ENCODE assay signal across 25 cellular contexts in the genomic region with DNA sequence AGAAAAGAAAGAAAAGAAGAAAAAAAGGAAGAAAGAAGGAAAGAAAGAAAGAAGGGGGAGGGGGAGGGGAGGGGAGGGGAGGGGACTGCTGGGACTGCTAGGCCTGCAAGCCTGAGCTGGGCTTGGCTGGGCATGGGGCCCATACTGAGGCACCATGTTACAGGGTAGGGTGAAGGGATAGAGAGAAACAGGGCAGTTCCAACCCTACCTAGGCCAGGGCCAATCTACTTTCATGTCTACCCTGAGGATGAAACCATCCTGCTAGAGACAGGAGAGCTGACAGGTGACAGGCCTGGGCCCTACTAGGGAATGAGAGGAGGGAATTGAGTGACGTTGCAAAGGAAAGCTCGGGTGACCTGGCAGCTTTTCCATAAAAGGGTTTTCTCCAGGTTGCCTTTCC. TPM values are rescaled to one million over a fixed set of nuclear protein-coding genes. Genes with fewer than 3 reads are reported as not detected.
DNase-seq lines count a peak whose midpoint lies in the region; ATAC-seq, FAIRE-seq and TF ChIP-seq lines count a peak whose summit lies in the region.
"Had no signal": no experiment of that assay in that cellular context is flagged by ENCODE, and none has a peak within 500 bp of the region (broad histone marks: within the 10 kb centered on the region; RNA-seq: fewer than 3 reads in every experiment).

No MANE protein-coding gene starts in this region.

- no peak overlapping the region for H2AK5ac ChIP-seq in neuronal stem cell (ENCODE audit: low read depth, low read length)

- ATAC-seq in A549 (peak; percentile 48 to 62; a peak in 5 of 6 replicates), GM18907 (IDR thresholded peaks at IDR 0.05; ENCODE audit: unreplicated experiment) (no peak), GM18511 (IDR thresholded peaks at IDR 0.05; ENCODE audit: unreplicated experiment) (no peak)
- no peak for ATAC-seq in central memory CD8-positive, alpha-beta T cell (replicated peaks; ENCODE audit: extremely low read depth, poor library complexity, severe bottlenecking)
- ATAC-seq: heart left ventricle, T-helper 17 cell had no signal

- no peak overlapping the region for H3K4ac ChIP-seq in neuronal stem cell (ENCODE audit: low read length)

- no peak overlapping the region for H4K8ac ChIP-seq in neuronal stem cell (ENCODE audit: low read depth, low read length)

- POLR2A ChIA-PET in A549 (lab: Yijun Ruan, JAX), result no interaction called here
- POLR2A ChIA-PET in activated CD4-positive, alpha-beta T cell treated with anti-CD3 and anti-CD28 coated beads, Interleukin-2, amount 10 ng/mL, durations not matched to agents 7 days and 5 days (lab: Charles Lee), result no interaction called here

- H3K27ac Mint-ChIP-seq in central memory CD8-positive, alpha-beta T cell (ENCODE audit: low read depth), result peak overlapping the region; percentile 79
- H3K27ac Mint-ChIP-seq in activated CD4-positive, alpha-beta T cell treated with anti-CD3 and anti-CD28 coated beads, Interleukin-2, amount 10 ng/mL, durations not matched to agents 7 days and 5 days, result no peak overlapping the region
- H3K27ac Mint-ChIP-seq: CD4-positive, CD25-positive, alpha-beta regulatory T cell had no signal

- no peak for TF ChIP-seq CTCF in A549 (IDR thresholded peaks at IDR 0.05)
- TF ChIP-seq CTCF in adrenal gland (IDR thresholded peaks at IDR 0.05), result no peak

- H3K27me3 ChIP-seq in H7 (ENCODE audit: control insufficient read depth, insufficient read depth, low read length) (no peaks in the 10 kb centered on the region), neuronal stem cell (ENCODE audit: control insufficient read depth in 3 of 3, insufficient read depth in 3 of 3, low read depth in 1 of 3, low read length in 3 of 3) (peaks cover 0 to 3% (median 0%) of the 10 kb centered on the region in 3 experiments), adrenal gland (no peaks in the 10 kb centered on the region)
- H3K27me3 ChIP-seq: heart left ventricle, suprapubic skin had no signal

- intact Hi-C loops in adrenal gland (cut with DNase I), result no loop called here

- FAIRE-seq in A549 (lab: Jason Lieb, UNC), result no peak
- FAIRE-seq: G401.6 had no signal

- peak overlapping the region; percentile 44 for H2BK5ac ChIP-seq in neuronal stem cell (ENCODE audit: low read length)

- H2BK120ac ChIP-seq in neuronal stem cell (ENCODE audit: low read depth, low read length), result no peak overlapping the region

- H3K4me1 Mint-ChIP-seq in central memory CD8-positive, alpha-beta T cell, result no peaks in the 10 kb centered on the region
- peaks cover 7% of the 10 kb centered on the region for H3K4me1 Mint-ChIP-seq in activated CD4-positive, alpha-beta T cell treated with anti-CD3 and anti-CD28 coated beads, Interleukin-2, amount 10 ng/mL, durations not matched to agents 7 days and 5 days

- H3K4me1 ChIP-seq in A549 (peaks cover 33% of the 10 kb centered on the region), neuronal stem cell (ENCODE audit: control insufficient read depth in 2 of 2, insufficient read depth in 1 of 2, low read depth in 1 of 2, low read length in 2 of 2) (peaks cover 0 to 1% of the 10 kb centered on the region in 2 donors), adrenal gland (replicated peaks in 1 of 2) (no peaks in the 10 kb centered on the region)

- H2AFZ ChIP-seq in neuronal stem cell (ENCODE audit: low read length), result no peak overlapping the region

- TF ChIP-seq EP300 in A549 (IDR thresholded peaks at IDR 0.05), result no peak

- H2BK15ac ChIP-seq in neuronal stem cell (ENCODE audit: low read length), result peak overlapping the region; percentile 32

- H3K4me3 Mint-ChIP-seq in central memory CD8-positive, alpha-beta T cell, result no peak overlapping the region
- no peak overlapping the region for H3K4me3 Mint-ChIP-seq in activated CD4-positive, alpha-beta T cell treated with anti-CD3 and anti-CD28 coated beads, Interleukin-2, amount 10 ng/mL, durations not matched to agents 7 days and 5 days
- H3K4me3 Mint-ChIP-seq: brain; CD4-positive, CD25-positive, alpha-beta regulatory T cell; memory B cell; T-helper 17 cell had no signal

- CTCF ChIA-PET in A549 (lab: Yijun Ruan, JAX), result interaction anchor here (7.3 to 95.1 kb wide), 2 partner anchors 22 to 49 kb away, joined by 47 to 4158 read pairs; partner anchors contain the start of gene PTMA
- CTCF ChIA-PET in activated CD4-positive, alpha-beta T cell treated with anti-CD3 and anti-CD28 coated beads, Interleukin-2, amount 10 ng/mL, durations not matched to agents 7 days and 5 days (lab: Charles Lee), result interaction anchor here (1.5 to 1.8 kb wide), 2 partner anchors 9 to 73 kb away, joined by 4 to 7 read pairs; no protein-coding TSS in a partner anchor

- H2BK12ac ChIP-seq in neuronal stem cell (ENCODE audit: low read length), result no peak overlapping the region

- no peak for TF ChIP-seq POLR2A in A549 (IDR thresholded peaks at IDR 0.05; ENCODE audit: low read length)
- no peak for TF ChIP-seq POLR2A in adrenal gland (IDR thresholded peaks at IDR 0.05)

- H3K4me3 ChIP-seq in A549 (no peak overlapping the region), H7 (ENCODE audit: insufficient read depth, low read depth, low read length) (no peak overlapping the region), neuronal stem cell (ENCODE audit: low read length in 2 of 2) (no peak overlapping the region), adrenal gland (no peak overlapping the region)
- H3K4me3 ChIP-seq: heart left ventricle, suprapubic skin had no signal

- H3K4me2 ChIP-seq in A549, result no peak overlapping the region
- H3K4me2 ChIP-seq in neuronal stem cell (ENCODE audit: insufficient read depth, low read length, poor library complexity, severe bottlenecking), result no peak overlapping the region

- H4K91ac ChIP-seq in neuronal stem cell (ENCODE audit: low read depth, low read length, poor library complexity), result no peak overlapping the region

- H3K9me3 ChIP-seq in A549 (no peaks in the 10 kb centered on the region), neuronal stem cell (replicated peaks in 1 of 2; ENCODE audit: control insufficient read depth in 2 of 2, insufficient read depth in 1 of 2, low read depth in 1 of 2, low read length in 2 of 2) (no peaks in the 10 kb centered on the region), adrenal gland (replicated peaks in 1 of 3) (no peaks in the 10 kb centered on the region)
- H3K9me3 ChIP-seq: heart left ventricle, suprapubic skin had no signal

- no peak overlapping the region for H3K23ac ChIP-seq in neuronal stem cell (ENCODE audit: low read depth, low read length, poor library complexity)

- no peaks in the 10 kb centered on the region for H3K27me3 Mint-ChIP-seq in central memory CD8-positive, alpha-beta T cell
- no peaks in the 10 kb centered on the region for H3K27me3 Mint-ChIP-seq in activated CD4-positive, alpha-beta T cell treated with anti-CD3 and anti-CD28 coated beads, Interleukin-2, amount 10 ng/mL, durations not matched to agents 7 days and 5 days
- H3K27me3 Mint-ChIP-seq: memory B cell, naive B cell, T-helper 17 cell had no signal

- no peak for TF ChIP-seq RAD21 in A549 (conservative IDR thresholded peaks at IDR 0.05 in 1 of 2, IDR thresholded peaks at IDR 0.05 in 1 of 2)

- DNase-seq in A549 (ENCODE audit: low read depth in 1 of 2, low spot score in 1 of 2), result no peak
- peak; percentile 50 for DNase-seq in H7
- DNase-seq in central memory CD8-positive, alpha-beta T cell (ENCODE audit: low spot score in 2 of 2), result no peak
- no peak for DNase-seq in neuronal stem cell (ENCODE audit: low spot score)
- no peak for DNase-seq in activated CD4-positive, alpha-beta T cell treated with anti-CD3 and anti-CD28 coated beads, Interleukin-2, amount 10 ng/mL, durations not matched to agents 7 days and 5 days
- no peak for DNase-seq in adrenal gland
- DNase-seq: activated CD4-positive, alpha-beta T cell treated with anti-CD3 and anti-CD28 coated beads for 48 hours; CD4-positive, CD25-positive, alpha-beta regulatory T cell; cortex of kidney; DMS 273 treated with DMSO at 0.1 percent for 48 hours; heart left ventricle; naive B cell; NCI-H1105; NCI-H524 treated with DMSO at 0.1 percent for 48 hours; stimulated activated CD4-positive, alpha-beta T cell treated with anti-CD3 and anti-CD28 coated beads, Interleukin-15, amount 100 ng/mL, for 24 hours; T-helper 17 cell had no signal

- peak overlapping the region; percentile 16 for H3K18ac ChIP-seq in neuronal stem cell (ENCODE audit: low read length)

- no peaks in the 10 kb centered on the region for H3K9me3 Mint-ChIP-seq in central memory CD8-positive, alpha-beta T cell
- no peaks in the 10 kb centered on the region for H3K9me3 Mint-ChIP-seq in activated CD4-positive, alpha-beta T cell treated with anti-CD3 and anti-CD28 coated beads, Interleukin-2, amount 10 ng/mL, durations not matched to agents 7 days and 5 days
- H3K9me3 Mint-ChIP-seq: CD4-positive, CD25-positive, alpha-beta regulatory T cell; memory B cell; naive B cell had no signal

- peaks cover 1% of the 10 kb centered on the region for H3K36me3 Mint-ChIP-seq in central memory CD8-positive, alpha-beta T cell (ENCODE audit: insufficient read depth)
- no peaks in the 10 kb centered on the region for H3K36me3 Mint-ChIP-seq in activated CD4-positive, alpha-beta T cell treated with anti-CD3 and anti-CD28 coated beads, Interleukin-2, amount 10 ng/mL, durations not matched to agents 7 days and 5 days (ENCODE audit: low read depth)
- H3K36me3 Mint-ChIP-seq: brain; CD4-positive, CD25-positive, alpha-beta regulatory T cell; memory B cell; naive B cell had no signal

- no peak overlapping the region for H3K9ac ChIP-seq in neuronal stem cell (ENCODE audit: low read depth, low read length, poor library complexity)

- no peak overlapping the region for H3K14ac ChIP-seq in neuronal stem cell (ENCODE audit: low read length)

- peak overlapping the region in 1 of 2 experiments; percentile 64; a peak in 3 of 6 replicates for H3K27ac ChIP-seq in A549
- no peak overlapping the region for H3K27ac ChIP-seq in neuronal stem cell (replicated peaks; ENCODE audit: low read length)
- peak overlapping the region in 2 of 5 donors; percentile 56 to 83 for H3K27ac ChIP-seq in adrenal gland
- H3K27ac ChIP-seq: suprapubic skin had no signal

- H3K36me3 ChIP-seq in H7 (replicated peaks; ENCODE audit: control insufficient read depth, insufficient read depth, low read length) (no peaks in the 10 kb centered on the region), neuronal stem cell (replicated peaks in 1 of 2; ENCODE audit: control insufficient read depth in 2 of 2, insufficient read depth in 2 of 2, low read length in 2 of 2) (no peaks in the 10 kb centered on the region), adrenal gland (replicated peaks in 1 of 2) (no peaks in the 10 kb centered on the region)
- H3K36me3 ChIP-seq: heart left ventricle, suprapubic skin had no signal

- H3K79me1 ChIP-seq in neuronal stem cell (ENCODE audit: low read depth, low read length), result no peaks in the 10 kb centered on the region

- 86% methylated on average over 2 of the region's 2 CpGs for WGBS in A549 (ENCODE audit: missing lambda C conversion rate)
- WGBS in neuronal stem cell (ENCODE audit: extremely low coverage in 2 of 2, insufficient read length in 2 of 2, insufficient replicate concordance in 1 of 2), 2 donors, result no CpG with 5 or more reads among the region's 2 CpGs
- 89 to 100% (median 92%) methylated on average over 2 of the region's 2 CpGs for WGBS in adrenal gland, 4 donors

RNA-seq across cellular contexts. Expression of gene TEX44, which starts 41.7 kb away (rescaled TPM):
- polyA plus RNA-seq in A549 (2011; rRNA removed) (not detected in 2 replicates), A549 (2017; fragmentation: RNase III; extraction: RNeasy Plus Mini Kit Qiagen cat#74134 plus additional on column Dnase treatment) (not detected in 3 replicates), adrenal gland (not detected)
- not detected in 2 replicates for polyA plus RNA-seq in A549 (2012; cell fraction: cytosol; rRNA removed)
- polyA plus RNA-seq in A549 (2012; cell fraction: nucleus; rRNA removed), result not detected in 2 replicates
- polyA minus RNA-seq in A549 (2011; rRNA and poly(A)+ RNA removed), result not detected in 2 replicates
- not detected in 2 replicates for total RNA-seq in H7 (2014; rRNA removed; shearing (Covaris generic))
- not detected for polyA plus RNA-seq in neuronal stem cell (2013, experiment 1 of 2)
- polyA plus RNA-seq in neuronal stem cell (2013, experiment 2 of 2), result not detected
- not detected for total RNA-seq in activated CD4-positive, alpha-beta T cell treated with anti-CD3 and anti-CD28 coated beads, Interleukin-2, amount 10 ng/mL, durations not matched to agents 7 days and 5 days
- not detected for total RNA-seq in adrenal gland
- total RNA-seq: CD4-positive, CD25-positive, alpha-beta regulatory T cell; heart left ventricle; osteocyte; sciatic nerve; SK-MEL-5; suprapubic skin; T-helper 17 cell had no signal
- polyA plus RNA-seq: CD4-positive, CD25-positive, alpha-beta regulatory T cell; heart left ventricle had no signal

Comparison
In these comparisons a context has a peak if more than half of its experiments do, and no peak if none do; other contexts are left out.
1. ATAC-seq: peak in A549 (2 of 2); none in central memory CD8-positive, alpha-beta T cell (single experiment), GM18907 (single experiment) and GM18511 (single experiment).